Comparison of ENCODE assay signal across 8 cellular contexts in genomic region chr16:29961127-29961478, GRCh38. TPM values are rescaled to one million over a fixed set of nuclear protein-coding genes. Genes with fewer than 3 reads are reported as not detected.
DNase-seq lines count a peak whose midpoint lies in the region; ATAC-seq and TF ChIP-seq lines count a peak whose summit lies in the region.

No MANE protein-coding gene starts in this region.

- H3K4me3 ChIP-seq in ascending aorta (peak overlapping the region; percentile 71 to 75), lung (peak overlapping the region; percentile 55), urinary bladder (ENCODE audit: low read depth, low read length) (peak overlapping the region; percentile 57)

- H3K9me3 ChIP-seq in ascending aorta (no peaks in the 10 kb centered on the region), lung (ENCODE audit: control insufficient read depth in 2 of 2, insufficient read depth in 1 of 2, low read length in 1 of 2) (no peaks in the 10 kb centered on the region)

- H3K4me1 Mint-ChIP-seq in activated naive CD4-positive, alpha-beta T cell treated with anti-CD3 and anti-CD28 coated beads, Interleukin-2, amount 50 U/mL, for 24 hours = peaks cover 20% of the 10 kb centered on the region

- no peaks in the 10 kb centered on the region for H3K27me3 ChIP-seq in ascending aorta
- H3K27me3 ChIP-seq in lung (ENCODE audit: control insufficient read depth, insufficient read depth) = no peaks in the 10 kb centered on the region

- peaks cover 3% of the 10 kb centered on the region for H3K36me3 Mint-ChIP-seq in activated naive CD4-positive, alpha-beta T cell treated with anti-CD3 and anti-CD28 coated beads, Interleukin-2, amount 50 U/mL, for 24 hours

- peak overlapping the region; percentile 89 for H3K4me3 Mint-ChIP-seq in activated naive CD4-positive, alpha-beta T cell treated with anti-CD3 and anti-CD28 coated beads, Interleukin-2, amount 50 U/mL, for 24 hours

- intact Hi-C loops in ascending aorta (cut with DNase I) = loop anchor here (1.0 kb wide), 2 partner anchors 12 to 35 kb away; partner anchors contain the start of genes KCTD13 and TAOK2

- no peak for TF ChIP-seq CTCF in ascending aorta (IDR thresholded peaks at IDR 0.05)
- no peak for TF ChIP-seq CTCF in lung (IDR thresholded peaks at IDR 0.05; ENCODE audit: control extremely low read depth, extremely low read depth)

- WGBS in lung, 2 donors = 62 to 74% methylated on average over 10 of the region's 10 CpGs
- 48% methylated on average over 10 of the region's 10 CpGs for WGBS in urinary bladder

- peaks cover 0 to 5% of the 10 kb centered on the region in 2 donors for H3K4me1 ChIP-seq in ascending aorta
- H3K4me1 ChIP-seq in lung (ENCODE audit: control insufficient read depth in 2 of 2, insufficient read depth in 2 of 2, low read length in 2 of 2) = peaks cover 2 to 7% of the 10 kb centered on the region in 2 donors
- H3K4me1 ChIP-seq in urinary bladder (ENCODE audit: insufficient read depth) = no peaks in the 10 kb centered on the region

- H3K36me3 ChIP-seq in ascending aorta (no peaks in the 10 kb centered on the region), lung (ENCODE audit: control insufficient read depth in 2 of 2, insufficient read depth in 2 of 2, low read length in 2 of 2) (peaks cover 0 to 5% of the 10 kb centered on the region in 2 donors), urinary bladder (ENCODE audit: insufficient read depth) (no peaks in the 10 kb centered on the region)

- H3K27ac ChIP-seq in ascending aorta (peak overlapping the region; percentile 85 to 94), lung (ENCODE audit: low read depth in 1 of 2, low read length in 1 of 2) (peak overlapping the region; percentile 50 to 84), urinary bladder (ENCODE audit: low read depth) (no peak overlapping the region)

- peak overlapping the region; percentile 65 for H3K27ac Mint-ChIP-seq in activated naive CD4-positive, alpha-beta T cell treated with anti-CD3 and anti-CD28 coated beads, Interleukin-2, amount 50 U/mL, for 24 hours

- no peaks in the 10 kb centered on the region for H3K9me3 Mint-ChIP-seq in activated naive CD4-positive, alpha-beta T cell treated with anti-CD3 and anti-CD28 coated beads, Interleukin-2, amount 50 U/mL, for 24 hours

- no peaks in the 10 kb centered on the region for H3K27me3 Mint-ChIP-seq in activated naive CD4-positive, alpha-beta T cell treated with anti-CD3 and anti-CD28 coated beads, Interleukin-2, amount 50 U/mL, for 24 hours

- no peak for DNase-seq in activated naive CD4-positive, alpha-beta T cell treated with anti-CD3 and anti-CD28 coated beads, Interleukin-2, amount 50 U/mL, for 16 hours
- no peak for DNase-seq in ascending aorta (ENCODE audit: low spot score in 2 of 2)
- no peak for DNase-seq in lung (ENCODE audit: low spot score)
- DNase-seq in HK-2 (ENCODE audit: unreplicated experiment) = no peak

- no peak for ATAC-seq in lung (ENCODE audit: insufficient read depth, low FRiP score)
- no peak for ATAC-seq in HG02678 (IDR thresholded peaks at IDR 0.05; ENCODE audit: unreplicated experiment)
- no peak for ATAC-seq in HG03378 (IDR thresholded peaks at IDR 0.05; ENCODE audit: unreplicated experiment)

RNA-seq across cellular contexts. Expression of gene TMEM219, which starts 0.8 kb away (rescaled TPM):
- total RNA-seq in ascending aorta (49.2 TPM), lung (100 to 1,000 TPM in 1 of 2 donors, 10 to 100 TPM in 1; 56.4 to 141 TPM), urinary bladder (43.1 TPM)
- polyA plus RNA-seq in lung (100 to 1,000 TPM; 127 to 210 TPM), urinary bladder (120 TPM)

RNA-seq across cellular contexts. Expression of gene TAOK2, which starts 12.6 kb away (rescaled TPM):
- total RNA-seq in ascending aorta (101 TPM), lung (10 to 100 TPM; 55.3 to 71.8 TPM), urinary bladder (35.6 TPM)
- polyA plus RNA-seq in lung (10 to 100 TPM; 33.8 to 55.5 TPM), urinary bladder (37.9 TPM)

RNA-seq across cellular contexts. Expression of gene HIRIP3, which starts 34.3 kb away (rescaled TPM):
- total RNA-seq in ascending aorta (2.0 TPM), lung (10 to 100 TPM; 16.9 to 22.7 TPM), urinary bladder (8.4 TPM)
- polyA plus RNA-seq in lung (10 to 100 TPM; 13.1 to 18.4 TPM), urinary bladder (27.2 TPM)

RNA-seq across cellular contexts. Expression of gene INO80E, which starts 34.9 kb away (rescaled TPM):
- 44.1 TPM for total RNA-seq in ascending aorta
- 10 to 100 TPM; 37.5 to 68.5 TPM for total RNA-seq in lung
- polyA plus RNA-seq in lung = 100 to 1,000 TPM in 1 of 2 donors, 10 to 100 TPM in 1; 51.8 to 105 TPM
- 22.3 TPM for total RNA-seq in urinary bladder
- polyA plus RNA-seq in urinary bladder = 82.3 TPM

RNA-seq across cellular contexts. Expression of gene KCTD13, which starts 35.1 kb away (rescaled TPM):
- total RNA-seq in ascending aorta (302 TPM), lung (10 to 100 TPM; 18.0 to 26.2 TPM), urinary bladder (10.4 TPM)
- polyA plus RNA-seq in lung (10 to 100 TPM; 15.0 to 15.1 TPM), urinary bladder (20.9 TPM)
